ENCODE assay signal across 1 cellular context in the genomic region with DNA sequence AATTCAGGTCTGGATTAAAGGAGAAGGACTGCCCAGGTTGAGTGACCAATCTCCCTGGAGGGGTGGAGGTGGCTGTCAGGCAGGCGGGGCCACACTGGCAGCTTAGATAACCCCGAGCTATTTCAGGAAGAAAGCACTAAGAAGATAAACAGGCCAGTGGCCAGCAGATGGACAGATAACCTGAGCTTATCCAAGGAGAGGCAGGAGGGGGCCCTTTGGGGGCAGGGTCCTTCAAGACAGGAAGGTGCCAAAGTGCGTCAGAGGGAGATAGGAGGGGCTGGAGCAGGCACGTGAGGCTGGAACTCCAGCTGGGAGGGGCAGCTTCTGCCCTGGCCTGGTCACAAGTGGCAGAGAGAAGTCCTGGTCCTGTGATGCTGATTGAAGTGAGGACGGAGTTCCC.
TF ChIP-seq lines count a peak whose summit lies in the region.

No MANE protein-coding gene starts in this region.

TF ChIP-seq in H1, 55 proteins besides CTCF, POLR2A, EP300 and RAD21:
- TF ChIP-seq HDAC6 (IDR thresholded peaks at IDR 0.05; ENCODE audit: low read depth, low read length) (no peak), BRCA1 (IDR thresholded peaks at IDR 0.05; ENCODE audit: low read depth, low read length) (no peak), EGR1 (IDR thresholded peaks at IDR 0.05; ENCODE audit: borderline replicate concordance, low read depth, low read length) (no peak), TEAD4 (IDR thresholded peaks at IDR 0.05; ENCODE audit: low read depth, low read length) (no peak), JUND (IDR thresholded peaks at IDR 0.05; ENCODE audit: low read length) (no peak)
